ENCODE assay signal across 8 cellular contexts in the genomic region with DNA sequence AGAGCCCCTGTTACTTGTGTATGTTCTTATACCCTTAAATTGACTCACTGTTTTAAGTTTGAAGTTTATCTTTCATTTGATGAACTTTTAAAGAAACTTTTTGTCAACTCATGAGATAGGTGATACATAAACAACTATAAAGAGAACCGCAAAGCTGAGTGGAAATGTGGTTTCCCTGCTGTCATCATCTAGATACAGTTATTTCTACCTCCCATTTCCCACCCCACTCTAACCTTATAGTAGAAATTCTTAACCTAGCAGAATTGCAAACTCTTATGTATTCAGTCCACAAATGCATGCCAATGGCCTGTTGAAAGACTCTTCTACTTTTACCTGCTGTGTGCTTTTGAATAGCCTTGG. TPM values are rescaled to one million over a fixed set of nuclear protein-coding genes. Genes with fewer than 3 reads are reported as not detected.
DNase-seq lines count a peak whose midpoint lies in the region; TF ChIP-seq lines count a peak whose summit lies in the region.

No MANE protein-coding gene starts in this region.

- DNase-seq in stimulated activated CD4-positive, alpha-beta T cell treated with anti-CD3 and anti-CD28 coated beads, Interleukin-15, amount 100 ng/mL, for 48 hours (ENCODE audit: low read depth in 2 of 2) = peak; percentile 4 to 14
- DNase-seq in stimulated activated CD4-positive, alpha-beta T cell treated with anti-CD3 and anti-CD28 coated beads, Interleukin-2, amount 100 ng/mL, for 24 hours = no peak
- peak; percentile 53 for DNase-seq in activated CD4-positive, alpha-beta memory T cell treated with anti-CD3 and anti-CD28 coated beads, Interleukin-2, amount 10 ng/mL, durations not matched to agents 7 days and 5 days
- DNase-seq in foreskin fibroblast = peak in 1 of 2 donors; percentile 2
- no peak for DNase-seq in type B pancreatic cell (ENCODE audit: extremely low spot score, unreplicated experiment)
- DNase-seq in dedifferentiated amniotic fluid mesenchymal stem cell (ENCODE audit: extremely low spot score) = no peak
- DNase-seq in NCI-H774 (lab: John Stamatoyannopoulos, UW) = no peak
- no peak for DNase-seq in MV-4-11 (lab: John Stamatoyannopoulos, UW)

- H3K9me3 Mint-ChIP-seq in activated CD4-positive, alpha-beta memory T cell treated with anti-CD3 and anti-CD28 coated beads, Interleukin-2, amount 10 ng/mL, durations not matched to agents 7 days and 5 days = no peaks in the 10 kb centered on the region
- H3K9me3 Mint-ChIP-seq in type B pancreatic cell = no peaks in the 10 kb centered on the region

- H3K4me1 Mint-ChIP-seq in activated CD4-positive, alpha-beta memory T cell treated with anti-CD3 and anti-CD28 coated beads, Interleukin-2, amount 10 ng/mL, durations not matched to agents 7 days and 5 days = peaks cover 65% of the 10 kb centered on the region
- H3K4me1 Mint-ChIP-seq in type B pancreatic cell (ENCODE audit: unreplicated experiment) = peaks cover 40% of the 10 kb centered on the region

- TF ChIP-seq CTCF in foreskin fibroblast (IDR thresholded peaks at IDR 0.05; ENCODE audit: low read depth, low read length) (no peak), type B pancreatic cell (conservative IDR thresholded peaks at IDR 0.05) (no peak)

- H3K4me3 ChIP-seq in foreskin fibroblast (ENCODE audit: low read depth in 1 of 2, low read length in 2 of 2) = peak overlapping the region; percentile 66 to 90

- POLR2A ChIA-PET in activated CD4-positive, alpha-beta memory T cell treated with anti-CD3 and anti-CD28 coated beads, Interleukin-2, amount 10 ng/mL, durations not matched to agents 7 days and 5 days (lab: Charles Lee) = interaction anchor here (0.9 to 10.5 kb wide), 18 partner anchors 10 to 498 kb away, joined by 3 to 162 read pairs (median 21); partner anchors contain the start of genes CCNL1 and SSR3

- peak overlapping the region; percentile 96 for H3K27ac Mint-ChIP-seq in activated CD4-positive, alpha-beta memory T cell treated with anti-CD3 and anti-CD28 coated beads, Interleukin-2, amount 10 ng/mL, durations not matched to agents 7 days and 5 days
- H3K27ac Mint-ChIP-seq in type B pancreatic cell = peak overlapping the region; percentile 55

- H3K36me3 Mint-ChIP-seq in activated CD4-positive, alpha-beta memory T cell treated with anti-CD3 and anti-CD28 coated beads, Interleukin-2, amount 10 ng/mL, durations not matched to agents 7 days and 5 days (ENCODE audit: low read depth) = peaks cover 66% of the 10 kb centered on the region
- H3K36me3 Mint-ChIP-seq in type B pancreatic cell = peaks cover 28% of the 10 kb centered on the region

- H3K4me3 Mint-ChIP-seq in activated CD4-positive, alpha-beta memory T cell treated with anti-CD3 and anti-CD28 coated beads, Interleukin-2, amount 10 ng/mL, durations not matched to agents 7 days and 5 days = peak overlapping the region; percentile 86
- peak overlapping the region; percentile 97 for H3K4me3 Mint-ChIP-seq in type B pancreatic cell

- CTCF ChIA-PET in activated CD4-positive, alpha-beta memory T cell treated with anti-CD3 and anti-CD28 coated beads, Interleukin-2, amount 10 ng/mL, durations not matched to agents 7 days and 5 days (lab: Charles Lee) = interaction anchor here (1.2 to 5.6 kb wide), 7 partner anchors 13 to 460 kb away, joined by 3 to 26 read pairs (median 5); partner anchors contain the start of gene SSR3

- no peaks in the 10 kb centered on the region for H3K27me3 Mint-ChIP-seq in activated CD4-positive, alpha-beta memory T cell treated with anti-CD3 and anti-CD28 coated beads, Interleukin-2, amount 10 ng/mL, durations not matched to agents 7 days and 5 days
- no peaks in the 10 kb centered on the region for H3K27me3 Mint-ChIP-seq in type B pancreatic cell

RNA-seq across cellular contexts. Expression of gene TIPARP, which starts 2.7 kb away (rescaled TPM):
- 10 to 100 TPM; 64.7 to 73.8 TPM for total RNA-seq in activated CD4-positive, alpha-beta memory T cell treated with anti-CD3 and anti-CD28 coated beads, Interleukin-2, amount 10 ng/mL, durations not matched to agents 7 days and 5 days
- total RNA-seq in type B pancreatic cell (ENCODE audit: low replicate concordance) = 37.5 and 48.1 TPM in 2 replicates

Comparison
In these comparisons a context has a peak if more than half of its experiments do, and no peak if none do; other contexts are left out.
1. DNase-seq: peak in stimulated activated CD4-positive, alpha-beta T cell treated with anti-CD3 and anti-CD28 coated beads, Interleukin-15, amount 100 ng/mL, for 48 hours (2 of 2) and activated CD4-positive, alpha-beta memory T cell treated with anti-CD3 and anti-CD28 coated beads, Interleukin-2, amount 10 ng/mL, durations not matched to agents 7 days and 5 days (single experiment); none in stimulated activated CD4-positive, alpha-beta T cell treated with anti-CD3 and anti-CD28 coated beads, Interleukin-2, amount 100 ng/mL, for 24 hours (0 of 2), type B pancreatic cell (single experiment), dedifferentiated amniotic fluid mesenchymal stem cell (single experiment), NCI-H774 (single experiment) and MV-4-11 (single experiment).